In the genomic region with DNA sequence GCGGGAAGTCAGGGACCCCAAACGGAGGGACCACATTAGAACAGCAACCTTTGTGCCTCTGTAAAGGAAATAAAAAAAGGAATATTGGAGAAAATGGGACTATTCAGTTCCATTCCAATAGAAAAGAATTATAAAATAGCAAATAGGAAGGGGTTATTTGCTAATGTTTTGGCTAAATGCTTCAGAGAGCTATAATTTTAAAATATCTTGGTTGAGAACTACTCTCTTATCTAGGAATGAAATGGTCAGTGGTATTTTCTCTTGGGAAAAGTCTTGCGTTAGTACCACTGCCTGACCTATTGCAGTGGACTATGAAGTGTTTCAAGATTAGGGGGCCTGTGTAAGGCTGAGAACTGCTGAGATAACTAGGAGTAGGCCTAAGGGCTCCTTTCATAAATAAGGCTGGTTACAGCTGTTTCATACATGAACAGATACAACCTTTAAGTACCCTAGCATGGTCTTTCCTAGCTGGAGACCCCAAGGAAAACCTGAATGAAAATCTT, we compare ENCODE assay signal across 10 cellular contexts. TPM values are rescaled to one million over a fixed set of nuclear protein-coding genes. Genes with fewer than 3 reads are reported as not detected.
DNase-seq lines count a peak whose midpoint lies in the region; ATAC-seq and TF ChIP-seq lines count a peak whose summit lies in the region.
"Had no signal": no experiment of that assay in that cellular context is flagged by ENCODE, and none has a peak within 500 bp of the region (broad histone marks: within the 10 kb centered on the region; RNA-seq: fewer than 3 reads in every experiment).

No MANE protein-coding gene starts in this region.

- peak overlapping the region; percentile 60 for H3K9ac ChIP-seq in HUES48 (ENCODE audit: low read depth, low read length)

- intact Hi-C loops in left ventricle myocardium superior (cut with micrococcal nuclease): no loop called here

- no peaks in the 10 kb centered on the region for H3K36me3 ChIP-seq in HUES48 (ENCODE audit: control insufficient read depth, insufficient read depth, low read length)

- ATAC-seq in left ventricle myocardium superior (peak; percentile 68), HG03135 (IDR thresholded peaks at IDR 0.05; ENCODE audit: unreplicated experiment) (no peak)

- WGBS in adipose tissue, 3 donors: 71 to 82% (median 76%) methylated on average over 3 of the region's 3 CpGs

- DNase-seq in left ventricle myocardium superior (no peak), skeletal muscle cell (ENCODE audit: low read depth) (peak; percentile 49), amygdala (lab: John Stamatoyannopoulos, UW) (no peak), GM13977 (ENCODE audit: low spot score) (no peak)
- no peak for DNase-seq in stimulated activated CD4-positive, alpha-beta T cell treated with anti-CD3 and anti-CD28 coated beads, Interleukin-4, amount 100 ng/mL, for 24 hours
- DNase-seq: activated naive CD4-positive, alpha-beta T cell; naive B cell had no signal

- H3K27me3 ChIP-seq in HUES48 (ENCODE audit: control insufficient read depth, insufficient read depth, low read length): no peaks in the 10 kb centered on the region

- peaks cover 50% of the 10 kb centered on the region for H3K4me1 ChIP-seq in HUES48 (ENCODE audit: control insufficient read depth, insufficient read depth, low read length)

- H3K9me3 ChIP-seq in HUES48 (ENCODE audit: control insufficient read depth, insufficient read depth, low read length): no peaks in the 10 kb centered on the region

- TF ChIP-seq CTCF in GM13977 (IDR thresholded peaks at IDR 0.05; ENCODE audit: extremely low read depth, insufficient read depth, missing control alignments): no peak

- in situ Hi-C loops in GM13977 (cut with MboI; ENCODE audit: low pct_unique_long_range_greater_than_20kb, low sequenced_read_pairs, unreplicated experiment): no loop called here

- H3K4me3 ChIP-seq in HUES48 (ENCODE audit: low read depth, low read length) (no peak overlapping the region), skeletal muscle cell (ENCODE audit: low read depth, low read length) (no peak overlapping the region)

- H3K27ac ChIP-seq in HUES48 (ENCODE audit: low read depth, low read length) (peak overlapping the region; percentile 99), adipose tissue (ENCODE audit: low read depth, low read length) (peak overlapping the region; percentile 70)

RNA-seq across cellular contexts. Expression of a gene that starts 6.9 kb away (rescaled TPM):
- polyA plus RNA-seq in adipose tissue: 10 to 100 TPM in 1 of 3 donors, 1 to 10 TPM in 2; 4.3 to 18.8 (median 5.4) TPM
- 38.3 TPM for total RNA-seq in left ventricle myocardium superior
